ENCODE assay signal across 1 cellular context in the genomic region with DNA sequence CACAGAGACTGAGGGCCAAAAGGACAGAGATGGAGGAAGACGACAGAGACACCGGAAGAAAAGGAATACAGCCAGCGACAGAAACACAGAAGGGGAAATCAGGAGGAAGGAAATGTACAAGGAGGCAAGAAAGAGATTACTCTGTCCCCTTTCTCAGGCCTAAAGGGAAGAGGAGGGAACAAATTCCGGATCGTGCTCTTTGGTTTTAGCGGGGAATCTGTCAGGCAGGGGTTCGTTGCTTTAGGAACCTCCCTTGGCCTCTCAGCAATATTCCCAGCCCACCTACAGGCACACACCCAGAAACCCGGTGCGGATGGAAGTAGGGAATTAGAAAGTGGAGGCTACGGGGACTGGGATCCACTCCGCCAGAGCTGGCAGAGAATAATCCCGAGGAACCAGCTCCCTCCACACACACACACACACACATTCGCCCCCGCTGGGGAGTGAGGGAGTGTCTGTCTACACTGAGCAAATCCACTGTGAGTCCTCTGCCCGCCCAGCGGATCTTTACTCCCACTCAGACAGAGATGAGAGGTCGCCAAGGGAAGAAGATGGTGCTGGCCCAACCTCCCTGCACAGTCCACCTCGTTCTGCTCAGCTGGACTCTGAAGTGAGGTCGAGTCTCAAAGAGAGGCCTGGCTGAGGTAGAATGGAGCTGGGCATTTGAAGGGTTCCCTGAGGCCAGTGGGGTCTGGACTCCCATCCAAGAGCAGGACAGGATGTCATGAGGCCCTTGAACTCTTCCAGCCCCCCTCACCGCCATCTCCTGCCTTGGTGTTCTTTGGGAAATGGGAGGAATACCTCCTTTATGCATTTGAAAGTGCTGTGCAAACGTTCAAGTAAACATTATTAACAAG.
TF ChIP-seq lines count a peak whose summit lies in the region.

No MANE protein-coding gene starts in this region.

TF ChIP-seq in K562, 482 proteins besides CTCF, POLR2A, EP300 and RAD21:
- peak; percentile 89 for TF ChIP-seq ZBTB33 (CRISPR knock-in tag; IDR thresholded peaks at IDR 0.05)
- TF ChIP-seq ERF (CRISPR knock-in tag; IDR thresholded peaks at IDR 0.05): no peak
- 0 out of 2 replicates have a peak, but pooled peaks have one; percentile 30 for TF ChIP-seq ZSCAN29 (IDR thresholded peaks at IDR 0.05)
- TF ChIP-seq EGR1 (conservative IDR thresholded peaks at IDR 0.05): peak; percentile 72
- TF ChIP-seq, protein P1, sequence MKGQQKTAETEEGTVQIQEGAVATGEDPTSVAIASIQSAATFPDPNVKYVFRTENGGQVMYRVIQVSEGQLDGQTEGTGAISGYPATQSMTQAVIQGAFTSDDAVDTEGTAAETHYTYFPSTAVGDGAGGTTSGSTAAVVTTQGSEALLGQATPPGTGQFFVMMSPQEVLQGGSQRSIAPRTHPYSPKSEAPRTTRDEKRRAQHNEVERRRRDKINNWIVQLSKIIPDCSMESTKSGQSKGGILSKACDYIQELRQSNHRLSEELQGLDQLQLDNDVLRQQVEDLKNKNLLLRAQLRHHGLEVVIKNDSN (CRISPR knock-in tag; IDR thresholded peaks at IDR 0.05): peak; percentile 20; the same call in 1 of the 2 replicates
- TF ChIP-seq ZNF282 (CRISPR knock-in tag; IDR thresholded peaks at IDR 0.05): no peak
- TF ChIP-seq FOXK1 (CRISPR knock-in tag; IDR thresholded peaks at IDR 0.05; ENCODE audit: borderline replicate concordance): 0 out of 2 replicates have a peak, but pooled peaks have one; percentile 15
TF ChIP-seq in K562: peak in this region for 5.
